ENCODE assay signal across 9 cellular contexts in genomic region chr9:121545875-121546423, GRCh38. TPM values are rescaled to one million over a fixed set of nuclear protein-coding genes. Genes with fewer than 3 reads are reported as not detected.
DNase-seq lines count a peak whose midpoint lies in the region; ATAC-seq and TF ChIP-seq lines count a peak whose summit lies in the region.
"Had no signal": no experiment of that assay in that cellular context is flagged by ENCODE, and none has a peak within 500 bp of the region (broad histone marks: within the 10 kb centered on the region; RNA-seq: fewer than 3 reads in every experiment).

No MANE protein-coding gene starts in this region.

- ATAC-seq in PC-3, result peak; percentile 98

- peak overlapping the region; percentile 48 for H3K4me2 ChIP-seq in PC-3 (ENCODE audit: low read length)

- BruUV-seq in PC-3 (replicated peaks; lab: Mats Ljungman, UMichigan), result no TSS peak

- no peaks in the 10 kb centered on the region for H4K20me1 ChIP-seq in PC-3 (ENCODE audit: low read length)

- intact Hi-C loops in PC-3 (cut with micrococcal nuclease), result loop anchor here (5.0 kb wide), 2 partner anchors 196 to 461 kb away; no protein-coding TSS in a partner anchor

- no peaks in the 10 kb centered on the region for H3K79me2 ChIP-seq in PC-3 (ENCODE audit: low read length)

- peaks cover under 1 to 11% (median 2%) of the 10 kb centered on the region in 3 donors for H3K4me1 Mint-ChIP-seq in CD8-positive, alpha-beta memory T cell

- no peaks in the 10 kb centered on the region for H3K27me3 ChIP-seq in CD8-positive, alpha-beta memory T cell (ENCODE audit: insufficient read depth, low read length, poor library complexity, severe bottlenecking)
- H3K27me3 ChIP-seq in PC-3 (ENCODE audit: low read length), result no peaks in the 10 kb centered on the region
- H3K27me3 ChIP-seq in neuron (ENCODE audit: insufficient read depth, low read length), result peaks cover under 1% of the 10 kb centered on the region
- no peaks in the 10 kb centered on the region for H3K27me3 ChIP-seq in stomach smooth muscle (ENCODE audit: control insufficient read depth in 1 of 2, insufficient read depth in 2 of 2, low read length in 2 of 2)

- peak; percentile 26 to 61 (median 40) for DNase-seq in CD8-positive, alpha-beta memory T cell
- DNase-seq in GM20000 (ENCODE audit: low spot score), result peak; percentile 93
- peak; percentile 44 for DNase-seq in Jurkat, Clone E6-1 (ENCODE audit: low read depth, low spot score)
- peak; percentile 91 for DNase-seq in PC-3
- DNase-seq in activated T-cell treated with anti-CD3 and anti-CD28 coated beads, Interleukin-2, amount 50 U/mL, for 48 hours, result peak; percentile 86 to 87
- peak; percentile 96 for DNase-seq in fibroblast of pulmonary artery (ENCODE audit: low read depth)

- H3K27ac Mint-ChIP-seq in CD8-positive, alpha-beta memory T cell, result no peak overlapping the region
- H3K27ac Mint-ChIP-seq: activated naive CD8-positive, alpha-beta T cell had no signal

- H3K36me3 Mint-ChIP-seq in CD8-positive, alpha-beta memory T cell, result no peaks in the 10 kb centered on the region
- H3K36me3 Mint-ChIP-seq: activated naive CD8-positive, alpha-beta T cell had no signal

- no peaks in the 10 kb centered on the region for H3K9me2 ChIP-seq in PC-3 (replicated peaks; ENCODE audit: low read length)

- H3K4me1 ChIP-seq in CD8-positive, alpha-beta memory T cell (ENCODE audit: insufficient read depth, low read length), result peaks cover 7% of the 10 kb centered on the region
- H3K4me1 ChIP-seq in PC-3 (ENCODE audit: insufficient read depth, low read length), result peaks cover 3% of the 10 kb centered on the region; the same call in 1 of the 2 replicates
- peaks cover 3% of the 10 kb centered on the region for H3K4me1 ChIP-seq in neuron (ENCODE audit: insufficient read depth, low read length)
- H3K4me1 ChIP-seq in stomach smooth muscle (ENCODE audit: control insufficient read depth, insufficient read depth, low read length), result peaks cover 13% of the 10 kb centered on the region

- peak; percentile 97 for TF ChIP-seq CTCF in GM20000 (IDR thresholded peaks at IDR 0.05; ENCODE audit: extremely low read depth, missing control alignments)
- TF ChIP-seq CTCF in PC-3 (conservative IDR thresholded peaks at IDR 0.05; ENCODE audit: low read depth, low read length), result peak; percentile 80
- TF ChIP-seq CTCF in fibroblast of pulmonary artery (IDR thresholded peaks at IDR 0.05; ENCODE audit: low read length, missing control alignments), result peak; percentile 84

- peak overlapping the region; percentile 29 for H3K9ac ChIP-seq in PC-3 (ENCODE audit: low read length)
- H3K9ac ChIP-seq in stomach smooth muscle (ENCODE audit: low read length in 2 of 2), result peak overlapping the region; percentile 33 to 51

- no peak overlapping the region for H3K4me3 ChIP-seq in CD8-positive, alpha-beta memory T cell (ENCODE audit: low read length)
- H3K4me3 ChIP-seq in Jurkat, Clone E6-1 (ENCODE audit: low read length), result no peak overlapping the region
- H3K4me3 ChIP-seq in PC-3 (ENCODE audit: low read length) (peak overlapping the region; percentile 35; the same call in 1 of the 2 replicates), fibroblast of pulmonary artery (replicated peaks; ENCODE audit: low read depth, low read length) (no peak overlapping the region), neuron (ENCODE audit: low read length) (peak overlapping the region; percentile 21), stomach smooth muscle (ENCODE audit: low read length in 2 of 2) (peak overlapping the region; percentile 40 to 59)

- no peaks in the 10 kb centered on the region for H3K9me3 ChIP-seq in CD8-positive, alpha-beta memory T cell (ENCODE audit: low read length)
- no peaks in the 10 kb centered on the region for H3K9me3 ChIP-seq in PC-3 (ENCODE audit: low read length)
- H3K9me3 ChIP-seq in neuron (ENCODE audit: low read length), result no peaks in the 10 kb centered on the region
- no peaks in the 10 kb centered on the region for H3K9me3 ChIP-seq in stomach smooth muscle (ENCODE audit: control insufficient read depth in 2 of 2, low read length in 2 of 2)

- H3K4me3 Mint-ChIP-seq in CD8-positive, alpha-beta memory T cell, result no peak overlapping the region
- H3K4me3 Mint-ChIP-seq: activated naive CD8-positive, alpha-beta T cell had no signal

- H3K27ac ChIP-seq in CD8-positive, alpha-beta memory T cell (ENCODE audit: low read depth, low read length), result no peak overlapping the region
- no peak overlapping the region for H3K27ac ChIP-seq in PC-3 (ENCODE audit: low read length)
- H3K27ac ChIP-seq in stomach smooth muscle (ENCODE audit: low read length), result no peak overlapping the region

- POLR2A ChIA-PET in CD8-positive, alpha-beta memory T cell (lab: Charles Lee), result no interaction called here
- POLR2A ChIA-PET in PC-3 (lab: Charles Lee; ENCODE audit: unreplicated experiment), result no interaction called here

- no peaks in the 10 kb centered on the region for H3K9me3 Mint-ChIP-seq in CD8-positive, alpha-beta memory T cell

- H2AFZ ChIP-seq in PC-3 (ENCODE audit: low read length) (peak overlapping the region; percentile 80), neuron (ENCODE audit: low read depth, low read length) (peak overlapping the region; percentile 71)

- CTCF ChIA-PET in CD8-positive, alpha-beta memory T cell (lab: Charles Lee), result interaction anchor here (0.7 to 1.6 kb wide), 12 partner anchors 9 to 445 kb away, joined by 3 to 6 read pairs (median 3); no protein-coding TSS in a partner anchor
- CTCF ChIA-PET in PC-3 (lab: Charles Lee), result interaction anchor here (0.6 to 1.6 kb wide), 7 partner anchors 53 to 334 kb away, joined by 3 to 8 read pairs (median 4); no protein-coding TSS in a partner anchor

- H3K27me3 Mint-ChIP-seq in CD8-positive, alpha-beta memory T cell, result peaks cover 15 to 40% of the 10 kb centered on the region in 2 donors

- H3K36me3 ChIP-seq in CD8-positive, alpha-beta memory T cell (ENCODE audit: insufficient read depth, low read length), result no peaks in the 10 kb centered on the region
- no peaks in the 10 kb centered on the region for H3K36me3 ChIP-seq in PC-3 (ENCODE audit: low read depth, low read length)
- H3K36me3 ChIP-seq in neuron (ENCODE audit: insufficient read depth, low read length), result no peaks in the 10 kb centered on the region
- no peaks in the 10 kb centered on the region for H3K36me3 ChIP-seq in stomach smooth muscle (ENCODE audit: control insufficient read depth in 2 of 2, insufficient read depth in 2 of 2, low read length in 2 of 2)

- H3F3A ChIP-seq in PC-3 (ENCODE audit: low read length, unreplicated experiment), result no peaks in the 10 kb centered on the region

RNA-seq across cellular contexts. Expression of gene GGTA1, which starts 46.3 kb away (rescaled TPM):
- not detected for total RNA-seq in CD8-positive, alpha-beta memory T cell
- not detected for polyA plus RNA-seq in CD8-positive, alpha-beta memory T cell
- not detected for polyA plus RNA-seq in Jurkat, Clone E6-1 (2012; ENCODE audit: insufficient read depth, insufficient read length)
- total RNA-seq in PC-3 (2014; rRNA removed), result not detected in 2 replicates

Comparison
In these comparisons a context has a peak if more than half of its experiments do, and no peak if none do; other contexts are left out.
1. DNase-seq: peak in every context shown above with its lines; median percentile 96 in fibroblast of pulmonary artery; 93 in GM20000; 91 in PC-3; 86 in activated T-cell treated with anti-CD3 and anti-CD28 coated beads, Interleukin-2, amount 50 U/mL, for 48 hours; 44 in Jurkat, Clone E6-1; 40 in CD8-positive, alpha-beta memory T cell.
2. H3K4me3 ChIP-seq: peak in PC-3 (single experiment), neuron (single experiment) and stomach smooth muscle (2 of 2); none in CD8-positive, alpha-beta memory T cell (single experiment), Jurkat, Clone E6-1 (single experiment) and fibroblast of pulmonary artery (single experiment).
3. Peak in every context shown above with its lines, with median percentiles within 50 percentile points of each other: CTCF ChIP-seq.